In genomic region chr7:143389316-143390097, GRCh38 we compare ENCODE assay signal across 11 cellular contexts. TPM values are rescaled to one million over a fixed set of nuclear protein-coding genes. Genes with fewer than 3 reads are reported as not detected.
A peak's percentile ranks its signal among the peaks of the same experiment; 100 is the strongest.
DNase-seq lines count a peak whose midpoint lies in the region; ATAC-seq, FAIRE-seq and TF ChIP-seq lines count a peak whose summit lies in the region.
"Had no signal": no experiment of that assay in that cellular context is flagged by ENCODE, and none has a peak within 500 bp of the region (broad histone marks: within the 10 kb centered on the region; RNA-seq: fewer than 3 reads in every experiment).

No MANE protein-coding gene starts in this region.

- in situ Hi-C loops in HepG2 (cut with HindIII; ENCODE audit: extremely low pct_ligation_motif_present, low pct_unique_long_range_greater_than_20kb): loop anchor here (25.0 kb wide), 1 partner anchor 523 kb away; the partner anchor contains the start of gene TCAF1

- no peak overlapping the region for H3K4me3 ChIP-seq in ACC112 (ENCODE audit: low read depth, low read length)
- no peak overlapping the region for H3K4me3 ChIP-seq in ascending aorta
- H3K4me3 ChIP-seq in HepG2 (replicated peaks in 1 of 3; ENCODE audit: insufficient read depth in 1 of 3, low read depth in 2 of 3, low read length in 3 of 3): no peak overlapping the region
- H3K4me3 ChIP-seq: testis had no signal

- H3K4me2 ChIP-seq in HepG2 (ENCODE audit: low read depth, low read length): no peak overlapping the region

- WGBS in HepG2 (ENCODE audit: low lambda C conversion rate): 97% methylated on average over 15 of the region's 15 CpGs

- no peak for TF ChIP-seq EP300 in HepG2 (IDR thresholded peaks at IDR 0.05; ENCODE audit: low read depth in 2 of 2, low read length in 2 of 2)
- TF ChIP-seq EP300 in HepG2 (CRISPR knock-in tag; IDR thresholded peaks at IDR 0.05; ENCODE audit: borderline replicate concordance): no peak

- no peak for TF ChIP-seq CTCF in ascending aorta (IDR thresholded peaks at IDR 0.05)
- peak; percentile 38 for TF ChIP-seq CTCF in HepG2 (CRISPR knock-in tag; IDR thresholded peaks at IDR 0.05)

- H3K9me3 ChIP-seq in ascending aorta: no peaks in the 10 kb centered on the region
- H3K9me3 ChIP-seq in HepG2 (ENCODE audit: low read length): no peaks in the 10 kb centered on the region
- H3K9me3 ChIP-seq: testis had no signal

- no TSS peak for BruUV-seq in HepG2 (replicated peaks; lab: Mats Ljungman, UMichigan)

- DNase-seq in GM12892 (ENCODE audit: insufficient read length) (no peak), ascending aorta (ENCODE audit: low spot score in 2 of 2) (peak in 1 of 2 donors; percentile 65), HepG2 (ENCODE audit: low spot score) (no peak), NCI-H1417 treated with DMSO at 0.1 percent for 48 hours (lab: John Stamatoyannopoulos, UW) (no peak), NCI-H510A (lab: John Stamatoyannopoulos, UW) (no peak), putamen (ENCODE audit: low spot score) (no peak)
- DNase-seq in activated CD4-positive, alpha-beta T cell treated with anti-CD3 and anti-CD28 coated beads for 4 hours: no peak
- DNase-seq: cerebellar nuclear complex, testis had no signal

- TF ChIP-seq POLR2A in GM12892 (IDR thresholded peaks at IDR 0.05; ENCODE audit: low read depth, low read length): peak; percentile 23; the same call in 1 of the 2 replicates
- no peak for TF ChIP-seq POLR2A in HepG2 (IDR thresholded peaks at IDR 0.05; ENCODE audit: insufficient read depth in 1 of 2, low read depth in 2 of 2, low read length in 2 of 2)

- POLR2A ChIA-PET in HepG2 (lab: Yijun Ruan, JAX): no interaction called here

- H3K79me2 ChIP-seq in ACC112 (ENCODE audit: control insufficient read depth, insufficient read depth, low read length, unreplicated experiment) (peaks cover 34% of the 10 kb centered on the region), HepG2 (ENCODE audit: insufficient read depth, low read length) (peaks cover under 1% of the 10 kb centered on the region)

- no peak for FAIRE-seq in GM12892 (lab: Jason Lieb, UNC)
- no peak for FAIRE-seq in HepG2 (lab: Jason Lieb, UNC)

- H3K27me3 ChIP-seq in ACC112 (ENCODE audit: insufficient read depth, low read length) (no peaks in the 10 kb centered on the region), ascending aorta (no peaks in the 10 kb centered on the region), HepG2 (ENCODE audit: control insufficient read depth in 1 of 2, insufficient read depth in 2 of 2, low read length in 2 of 2) (no peaks in the 10 kb centered on the region)
- H3K27me3 ChIP-seq: testis had no signal

- H2AFZ ChIP-seq in ACC112 (ENCODE audit: low read length, unreplicated experiment) (no peak overlapping the region), HepG2 (ENCODE audit: low read length) (no peak overlapping the region)

- H3K4me1 ChIP-seq in ACC112 (ENCODE audit: control insufficient read depth, insufficient read depth, low read length, unreplicated experiment) (peaks cover 66% of the 10 kb centered on the region), ascending aorta (peaks cover 44 to 84% of the 10 kb centered on the region in 2 donors), HepG2 (ENCODE audit: insufficient read depth, low read length) (peaks cover 69% of the 10 kb centered on the region)

- H3K9ac ChIP-seq in HepG2 (ENCODE audit: insufficient read depth, low read depth, low read length): no peak overlapping the region

- ATAC-seq in HepG2: no peak

- CTCF ChIA-PET in HepG2 (lab: Yijun Ruan, JAX; ENCODE audit: low intra/inter-chr PET ratio, low total read pairs): no interaction called here

- H3K27ac ChIP-seq in ACC112 (ENCODE audit: low read depth, low read length) (0 out of 2 replicates have a peak overlapping the region, but pooled peaks have one; percentile 84), ascending aorta (peak overlapping the region; percentile 97 to 99), HepG2 (ENCODE audit: extremely low read length, insufficient read depth, low read length) (no peak overlapping the region)
- H3K27ac ChIP-seq: testis had no signal

- no peak for TF ChIP-seq RAD21 in HepG2 (CRISPR knock-in tag; IDR thresholded peaks at IDR 0.05)

- H3K36me3 ChIP-seq in ACC112 (ENCODE audit: insufficient read depth, low read length): peaks cover 16% of the 10 kb centered on the region; the same call in 1 of the 2 replicates
- H3K36me3 ChIP-seq in ascending aorta: peaks cover 39 to 56% of the 10 kb centered on the region in 2 donors
- peaks cover 11 to 26% of the 10 kb centered on the region in 2 experiments for H3K36me3 ChIP-seq in HepG2 (replicated peaks in 1 of 2; ENCODE audit: control insufficient read depth in 1 of 2, insufficient read depth in 2 of 2, low read length in 2 of 2)

- intact Hi-C loops in ascending aorta (cut with DNase I): loop anchor here (10.0 kb wide), 2 partner anchors 535 to 1445 kb away; partner anchors contain the start of genes EPHB6 and TPK1
- intact Hi-C loops in HepG2 (cut with micrococcal nuclease; ENCODE audit: unreplicated experiment): no loop called here

- peaks cover 4% of the 10 kb centered on the region; the same call in 1 of the 2 replicates for H4K20me1 ChIP-seq in HepG2 (ENCODE audit: insufficient read depth, low read length)

RNA-seq across cellular contexts. Expression of gene ZYX, which starts 8.4 kb away (rescaled TPM):
- polyA plus RNA-seq in GM12892 (2012; ENCODE audit: missing spikeins): 26.2 TPM
- total RNA-seq in ascending aorta (320 TPM), HepG2 (2016; rRNA removed; fragmentation: Illumina TruSeq; extraction: Trizol) (13.1 and 13.7 TPM in 2 replicates)
- total RNA-seq in HepG2 (2016; cell fraction: cytosol; rRNA removed; fragmentation: Illumina TruSeq; extraction: Trizol; ENCODE audit: low read depth): 4.5 and 5.0 TPM in 2 replicates
- total RNA-seq in HepG2 (2016; cell fraction: insoluble cytoplasmic fraction; rRNA removed; fragmentation: Illumina TruSeq; extraction: Trizol): 13.1 and 14.8 TPM in 2 replicates
- 14.4 and 16.8 TPM in 2 replicates for total RNA-seq in HepG2 (2016; cell fraction: membrane; rRNA removed; fragmentation: Illumina TruSeq; extraction: Trizol)
- total RNA-seq in HepG2 (2016; cell fraction: nucleus; rRNA removed; fragmentation: Illumina TruSeq; extraction: Trizol): 17.7 and 17.8 TPM in 2 replicates
- polyA plus RNA-seq in HepG2 (2011; rRNA removed): 9.9 and 10.5 TPM in 2 replicates
- 5.3 and 6.8 TPM in 2 replicates for polyA plus RNA-seq in HepG2 (2011; cell fraction: cytosol; rRNA removed)
- 39.4 and 48.1 TPM in 2 replicates for polyA plus RNA-seq in HepG2 (2011; cell fraction: nucleus; rRNA removed)
- 28.9 and 45.1 TPM in 2 replicates for polyA plus RNA-seq in HepG2 (2012)
- 21.1 and 21.6 TPM in 2 replicates for polyA plus RNA-seq in HepG2 (2016; cell fraction: cytosol; fragmentation: Illumina TruSeq; extraction: Trizol; ENCODE audit: low read depth)
- 42.5 and 68.7 TPM in 2 replicates for polyA plus RNA-seq in HepG2 (2016; cell fraction: insoluble cytoplasmic fraction; fragmentation: Illumina TruSeq; extraction: Trizol; ENCODE audit: low read depth)
- 38.4 and 41.1 TPM in 2 replicates for polyA plus RNA-seq in HepG2 (2016; cell fraction: membrane; fragmentation: Illumina TruSeq; extraction: Trizol; ENCODE audit: low read depth)
- polyA plus RNA-seq in HepG2 (2016; cell fraction: nucleus; fragmentation: Illumina TruSeq; extraction: Trizol; ENCODE audit: insufficient read depth, low read depth): 65.4 and 70.0 TPM in 2 replicates
- polyA minus RNA-seq in HepG2 (2011; rRNA and poly(A)+ RNA removed; ENCODE audit: low replicate concordance): 21.6 and 35.6 TPM in 2 replicates
- 17.9 and 21.7 TPM in 2 replicates for polyA minus RNA-seq in HepG2 (2011; cell fraction: cytosol; rRNA and poly(A)+ RNA removed)
- polyA minus RNA-seq in HepG2 (2011; cell fraction: nucleus; rRNA and poly(A)+ RNA removed): 22.5 and 32.2 TPM in 2 replicates

RNA-seq across cellular contexts. Expression of gene EPHA1, which starts 19.1 kb away (rescaled TPM):
- 1.5 TPM for polyA plus RNA-seq in GM12892 (2012; ENCODE audit: missing spikeins)
- not detected for total RNA-seq in ascending aorta
- 7.7 and 17.1 TPM in 2 replicates for total RNA-seq in HepG2 (2016; rRNA removed; fragmentation: Illumina TruSeq; extraction: Trizol)
- 2.7 and 3.2 TPM in 2 replicates for total RNA-seq in HepG2 (2016; cell fraction: cytosol; rRNA removed; fragmentation: Illumina TruSeq; extraction: Trizol; ENCODE audit: low read depth)
- 7.0 and 14.9 TPM in 2 replicates for total RNA-seq in HepG2 (2016; cell fraction: insoluble cytoplasmic fraction; rRNA removed; fragmentation: Illumina TruSeq; extraction: Trizol)
- 5.7 and 6.3 TPM in 2 replicates for total RNA-seq in HepG2 (2016; cell fraction: membrane; rRNA removed; fragmentation: Illumina TruSeq; extraction: Trizol)
- 14.0 and 17.5 TPM in 2 replicates for total RNA-seq in HepG2 (2016; cell fraction: nucleus; rRNA removed; fragmentation: Illumina TruSeq; extraction: Trizol)
- 4.6 and 8.1 TPM in 2 replicates for polyA plus RNA-seq in HepG2 (2011; rRNA removed)
- 4.3 and 5.5 TPM in 2 replicates for polyA plus RNA-seq in HepG2 (2011; cell fraction: cytosol; rRNA removed)
- polyA plus RNA-seq in HepG2 (2011; cell fraction: nucleus; rRNA removed): 9.8 and 14.1 TPM in 2 replicates
- polyA plus RNA-seq in HepG2 (2012): 4.8 and 5.8 TPM in 2 replicates
- polyA plus RNA-seq in HepG2 (2016; cell fraction: cytosol; fragmentation: Illumina TruSeq; extraction: Trizol; ENCODE audit: low read depth): 1.9 and 2.5 TPM in 2 replicates
- 4.8 and 8.3 TPM in 2 replicates for polyA plus RNA-seq in HepG2 (2016; cell fraction: insoluble cytoplasmic fraction; fragmentation: Illumina TruSeq; extraction: Trizol; ENCODE audit: low read depth)
- polyA plus RNA-seq in HepG2 (2016; cell fraction: membrane; fragmentation: Illumina TruSeq; extraction: Trizol; ENCODE audit: low read depth): 2.9 and 3.6 TPM in 2 replicates
- polyA plus RNA-seq in HepG2 (2016; cell fraction: nucleus; fragmentation: Illumina TruSeq; extraction: Trizol; ENCODE audit: insufficient read depth, low read depth): 17.9 and 25.7 TPM in 2 replicates
- polyA minus RNA-seq in HepG2 (2011; rRNA and poly(A)+ RNA removed; ENCODE audit: low replicate concordance): 0.07 and 13.9 TPM in 2 replicates
- 4.2 and 4.4 TPM in 2 replicates for polyA minus RNA-seq in HepG2 (2011; cell fraction: cytosol; rRNA and poly(A)+ RNA removed)
- 8.0 and 8.8 TPM in 2 replicates for polyA minus RNA-seq in HepG2 (2011; cell fraction: nucleus; rRNA and poly(A)+ RNA removed)

RNA-seq across cellular contexts. Expression of gene FAM131B, which starts 27.0 kb away (rescaled TPM):
- not detected for polyA plus RNA-seq in GM12892 (2012; ENCODE audit: missing spikeins)
- total RNA-seq in ascending aorta (0.53 TPM), HepG2 (2016; rRNA removed; fragmentation: Illumina TruSeq; extraction: Trizol) (0.07 TPM in 1 of 2 replicates, not detected in the other)
- not detected in 2 replicates for total RNA-seq in HepG2 (2016; cell fraction: cytosol; rRNA removed; fragmentation: Illumina TruSeq; extraction: Trizol; ENCODE audit: low read depth)
- total RNA-seq in HepG2 (2016; cell fraction: insoluble cytoplasmic fraction; rRNA removed; fragmentation: Illumina TruSeq; extraction: Trizol): 0.15 TPM in 1 of 2 replicates, not detected in the other
- total RNA-seq in HepG2 (2016; cell fraction: membrane; rRNA removed; fragmentation: Illumina TruSeq; extraction: Trizol): not detected in 2 replicates
- total RNA-seq in HepG2 (2016; cell fraction: nucleus; rRNA removed; fragmentation: Illumina TruSeq; extraction: Trizol): not detected in 2 replicates
- polyA plus RNA-seq in HepG2 (2011; rRNA removed): not detected in 2 replicates
- polyA plus RNA-seq in HepG2 (2011; cell fraction: cytosol; rRNA removed): not detected in 2 replicates
- polyA plus RNA-seq in HepG2 (2011; cell fraction: nucleus; rRNA removed): not detected in 2 replicates
- polyA plus RNA-seq in HepG2 (2012): not detected in 2 replicates
- polyA plus RNA-seq in HepG2 (2016; cell fraction: cytosol; fragmentation: Illumina TruSeq; extraction: Trizol; ENCODE audit: low read depth): not detected in 2 replicates
- not detected in 2 replicates for polyA plus RNA-seq in HepG2 (2016; cell fraction: insoluble cytoplasmic fraction; fragmentation: Illumina TruSeq; extraction: Trizol; ENCODE audit: low read depth)
- not detected in 2 replicates for polyA plus RNA-seq in HepG2 (2016; cell fraction: membrane; fragmentation: Illumina TruSeq; extraction: Trizol; ENCODE audit: low read depth)
- polyA plus RNA-seq in HepG2 (2016; cell fraction: nucleus; fragmentation: Illumina TruSeq; extraction: Trizol; ENCODE audit: insufficient read depth, low read depth): not detected in 2 replicates
- polyA minus RNA-seq in HepG2 (2011; rRNA and poly(A)+ RNA removed; ENCODE audit: low replicate concordance): 0.54 TPM in 1 of 2 replicates, not detected in the other
- not detected in 2 replicates for polyA minus RNA-seq in HepG2 (2011; cell fraction: cytosol; rRNA and poly(A)+ RNA removed)
- not detected in 2 replicates for polyA minus RNA-seq in HepG2 (2011; cell fraction: nucleus; rRNA and poly(A)+ RNA removed)

RNA-seq across cellular contexts. Expression of gene TAS2R60, which starts 53.7 kb away (rescaled TPM):
- not detected for polyA plus RNA-seq in GM12892 (2012; ENCODE audit: missing spikeins)
- total RNA-seq in ascending aorta (not detected), HepG2 (2016; rRNA removed; fragmentation: Illumina TruSeq; extraction: Trizol) (not detected in 2 replicates)
- not detected in 2 replicates for total RNA-seq in HepG2 (2016; cell fraction: cytosol; rRNA removed; fragmentation: Illumina TruSeq; extraction: Trizol; ENCODE audit: low read depth)
- total RNA-seq in HepG2 (2016; cell fraction: insoluble cytoplasmic fraction; rRNA removed; fragmentation: Illumina TruSeq; extraction: Trizol): not detected in 2 replicates
- total RNA-seq in HepG2 (2016; cell fraction: membrane; rRNA removed; fragmentation: Illumina TruSeq; extraction: Trizol): not detected in 2 replicates
- total RNA-seq in HepG2 (2016; cell fraction: nucleus; rRNA removed; fragmentation: Illumina TruSeq; extraction: Trizol): not detected in 2 replicates
- polyA plus RNA-seq in HepG2 (2011; rRNA removed): not detected in 2 replicates
- polyA plus RNA-seq in HepG2 (2011; cell fraction: cytosol; rRNA removed): not detected in 2 replicates
- not detected in 2 replicates for polyA plus RNA-seq in HepG2 (2011; cell fraction: nucleus; rRNA removed)
- polyA plus RNA-seq in HepG2 (2012): not detected in 2 replicates
- polyA plus RNA-seq in HepG2 (2016; cell fraction: cytosol; fragmentation: Illumina TruSeq; extraction: Trizol; ENCODE audit: low read depth): not detected in 2 replicates
- polyA plus RNA-seq in HepG2 (2016; cell fraction: insoluble cytoplasmic fraction; fragmentation: Illumina TruSeq; extraction: Trizol; ENCODE audit: low read depth): not detected in 2 replicates
- not detected in 2 replicates for polyA plus RNA-seq in HepG2 (2016; cell fraction: membrane; fragmentation: Illumina TruSeq; extraction: Trizol; ENCODE audit: low read depth)
- not detected in 2 replicates for polyA plus RNA-seq in HepG2 (2016; cell fraction: nucleus; fragmentation: Illumina TruSeq; extraction: Trizol; ENCODE audit: insufficient read depth, low read depth)
- not detected in 2 replicates for polyA minus RNA-seq in HepG2 (2011; rRNA and poly(A)+ RNA removed; ENCODE audit: low replicate concordance)
- not detected in 2 replicates for polyA minus RNA-seq in HepG2 (2011; cell fraction: cytosol; rRNA and poly(A)+ RNA removed)
- polyA minus RNA-seq in HepG2 (2011; cell fraction: nucleus; rRNA and poly(A)+ RNA removed): not detected in 2 replicates
- total RNA-seq: T-helper 1 cell treated with Interleukin-12 subunit alpha and Interleukin-12 subunit beta and Interleukin-4 antibody, amounts not matched to agents 30 ng/mL and 1 ng/mL, for 36 hours; testis had no signal

Comparison
In these comparisons a context has a peak if more than half of its experiments do, and no peak if none do; other contexts are left out.
1. RNA of gene ZYX, which starts 8.4 kb away (total RNA-seq): 320 TPM in ascending aorta (single experiment); 4.5 to 17.8 TPM in HepG2; every median in the first group is over 10 times any median in the second.